ENCODE assay signal across 1 cellular context in the genomic region with DNA sequence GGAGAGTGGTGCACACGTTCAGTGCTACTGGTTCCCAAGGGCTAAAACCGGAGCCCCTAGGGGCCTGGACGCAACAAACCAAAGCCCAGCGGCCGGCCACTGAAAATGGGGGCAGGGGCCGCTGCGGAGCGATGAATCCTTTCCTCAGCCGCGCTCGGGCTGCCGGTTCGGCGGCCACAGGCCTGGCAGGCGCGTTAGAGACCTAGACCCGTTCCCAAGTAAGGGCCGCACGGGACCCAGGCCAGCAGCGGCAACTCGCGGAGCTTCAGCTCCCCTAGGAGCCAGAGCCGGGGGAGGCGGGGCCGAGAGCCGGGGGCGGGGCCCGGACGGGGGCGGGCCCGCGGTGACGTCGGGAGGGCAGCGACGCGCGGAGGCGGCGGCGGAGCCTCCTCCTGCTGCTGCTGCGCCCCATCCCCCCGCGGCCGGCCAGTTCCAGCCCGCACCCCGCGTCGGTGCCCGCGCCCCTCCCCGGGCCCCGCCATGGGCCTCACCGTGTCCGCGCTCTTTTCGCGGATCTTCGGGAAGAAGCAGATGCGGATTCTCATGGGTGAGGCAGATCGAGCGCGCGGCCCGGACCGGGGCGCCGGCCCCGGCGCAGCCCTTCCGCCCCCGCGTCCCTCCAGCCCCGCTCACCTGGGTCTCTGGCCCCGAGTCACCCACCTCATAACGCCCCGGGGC.
TF ChIP-seq lines count a peak whose summit lies in the region.

ARF5 (plus strand) TSS at position 393 of the 678 bp plus-strand sequence; CDS start at position 481, 88 bp downstream.

TF ChIP-seq in WTC11, 78 proteins besides CTCF, POLR2A, EP300 and RAD21 (continued from another document):
- TF ChIP-seq ZNF423 (CRISPR knock-in tag; IDR thresholded peaks at IDR 0.05) (no peak), ELF4 (CRISPR knock-in tag; IDR thresholded peaks at IDR 0.05; ENCODE audit: low read depth) (0 out of 2 replicates have a peak, but pooled peaks have one; percentile 11), FOXP1 (CRISPR knock-in tag; IDR thresholded peaks at IDR 0.05; ENCODE audit: borderline replicate concordance) (peak; percentile 15; the same call in 1 of the 2 replicates), SP1 (CRISPR knock-in tag; conservative IDR thresholded peaks at IDR 0.05) (peak; percentile 87), ZBTB43 (CRISPR knock-in tag; IDR thresholded peaks at IDR 0.05) (0 out of 2 replicates have a peak, but pooled peaks have one; percentile 1), MAX (CRISPR knock-in tag; IDR thresholded peaks at IDR 0.05) (peak; percentile 7; the same call in 1 of the 2 replicates), NR1H2 (CRISPR knock-in tag; IDR thresholded peaks at IDR 0.05) (no peak), ESRRA (CRISPR knock-in tag; IDR thresholded peaks at IDR 0.05; ENCODE audit: borderline replicate concordance) (no peak), CREM (CRISPR knock-in tag; IDR thresholded peaks at IDR 0.05) (peak; percentile 61), ARID4B (CRISPR knock-in tag; IDR thresholded peaks at IDR 0.05; ENCODE audit: borderline replicate concordance) (peak; percentile 66; the same call in 1 of the 2 replicates), ZMAT4 (CRISPR knock-in tag; IDR thresholded peaks at IDR 0.05) (no peak)
